In genomic region chr14:90354551-90355298, GRCh38 we compare ENCODE assay signal across 27 cellular contexts. TPM values are rescaled to one million over a fixed set of nuclear protein-coding genes. Genes with fewer than 3 reads are reported as not detected.
A peak's percentile ranks its signal among the peaks of the same experiment; 100 is the strongest.
DNase-seq lines count a peak whose midpoint lies in the region; ATAC-seq, FAIRE-seq and TF ChIP-seq lines count a peak whose summit lies in the region.
"Had no signal": no experiment of that assay in that cellular context is flagged by ENCODE, and none has a peak within 500 bp of the region (broad histone marks: within the 10 kb centered on the region; RNA-seq: fewer than 3 reads in every experiment).

No MANE protein-coding gene starts in this region.

- WGBS in right lobe of liver (ENCODE audit: insufficient coverage, low coverage, low lambda C conversion rate, missing lambda C conversion rate): 91% methylated on average over 6 of the region's 16 CpGs
- 83% methylated on average over 9 of the region's 16 CpGs for WGBS in HepG2 (ENCODE audit: low lambda C conversion rate)

- CTCF ChIA-PET in HepG2 (lab: Yijun Ruan, JAX; ENCODE audit: low intra/inter-chr PET ratio, low total read pairs): no interaction called here

- H3K9me3 Mint-ChIP-seq in neural progenitor cell: no peaks in the 10 kb centered on the region
- H3K9me3 Mint-ChIP-seq: activated CD4-positive, alpha-beta T cell treated with anti-CD3 and anti-CD28 coated beads, Interleukin-2, amount 10 ng/mL, durations not matched to agents 24 days and 14 days; activated naive CD8-positive, alpha-beta T cell treated with anti-CD3 and anti-CD28 coated beads for 36 hours; neural crest cell; T-helper 2 cell treated with Interferon-gamma antibody and Interleukin-4, amounts not matched to agents 5 μg/mL and 100 μg/mL, for 36 hours had no signal

- peaks cover 24% of the 10 kb centered on the region for H3F3A ChIP-seq in neural progenitor cell (ENCODE audit: low read depth)

- FAIRE-seq in HepG2 (lab: Jason Lieb, UNC): no peak
- FAIRE-seq: endometrium, kidney had no signal

- H3K27me3 ChIP-seq in right lobe of liver (no peaks in the 10 kb centered on the region), HepG2 (ENCODE audit: control insufficient read depth in 1 of 2, insufficient read depth in 2 of 2, low read length in 2 of 2) (no peaks in the 10 kb centered on the region), neural progenitor cell (no peaks in the 10 kb centered on the region), breast epithelium (no peaks in the 10 kb centered on the region)
- H3K27me3 ChIP-seq: ascending aorta had no signal

- TF ChIP-seq RAD21 in HepG2 (CRISPR knock-in tag; IDR thresholded peaks at IDR 0.05): no peak

- H3K27ac ChIP-seq in right lobe of liver: peak overlapping the region in 1 of 3 donors; percentile 55
- no peak overlapping the region for H3K27ac ChIP-seq in HepG2 (ENCODE audit: extremely low read length, insufficient read depth, low read length)
- peak overlapping the region; percentile 63 for H3K27ac ChIP-seq in neural progenitor cell
- no peak overlapping the region for H3K27ac ChIP-seq in breast epithelium
- H3K27ac ChIP-seq: ascending aorta, esophagus squamous epithelium, RWPE1, VCaP had no signal

- intact Hi-C loops in right lobe of liver (cut with DNase I): no loop called here
- intact Hi-C loops in HepG2 (cut with micrococcal nuclease; ENCODE audit: unreplicated experiment): no loop called here
- intact Hi-C loops in breast epithelium (cut with DNase I; ENCODE audit: low total_unique reads): loop anchor here (5.0 kb wide), 1 partner anchor 1023 kb away; no protein-coding TSS in a partner anchor

- H2AFZ ChIP-seq in HepG2 (ENCODE audit: low read length): no peak overlapping the region
- H2AFZ ChIP-seq in neural progenitor cell (replicated peaks): peak overlapping the region; percentile 72

- no peaks in the 10 kb centered on the region for H3K79me2 ChIP-seq in HepG2 (ENCODE audit: insufficient read depth, low read length)
- H3K79me2 ChIP-seq in neural progenitor cell (ENCODE audit: low read depth): no peaks in the 10 kb centered on the region

- TF ChIP-seq CTCF in right lobe of liver (IDR thresholded peaks at IDR 0.05) (no peak), HepG2 (CRISPR knock-in tag; IDR thresholded peaks at IDR 0.05) (no peak), fibroblast of mammary gland (conservative IDR thresholded peaks at IDR 0.05; ENCODE audit: control insufficient read depth, insufficient read depth, low read depth, low read length) (no peak), neural progenitor cell (IDR thresholded peaks at IDR 0.05) (no peak), breast epithelium (IDR thresholded peaks at IDR 0.05) (no peak)

- no peak for TF ChIP-seq EP300 in HepG2 (IDR thresholded peaks at IDR 0.05; ENCODE audit: low read depth in 2 of 2, low read length in 2 of 2)
- TF ChIP-seq EP300 in HepG2 (CRISPR knock-in tag; IDR thresholded peaks at IDR 0.05; ENCODE audit: borderline replicate concordance): no peak

- no peak overlapping the region for H3K27ac Mint-ChIP-seq in neural progenitor cell
- H3K27ac Mint-ChIP-seq: activated CD4-positive, alpha-beta T cell treated with anti-CD3 and anti-CD28 coated beads, Interleukin-2, amount 10 ng/mL, durations not matched to agents 24 days and 14 days; activated naive CD8-positive, alpha-beta T cell treated with anti-CD3 and anti-CD28 coated beads for 36 hours; T-helper 2 cell treated with Interferon-gamma antibody and Interleukin-4, amounts not matched to agents 5 μg/mL and 100 μg/mL, for 36 hours had no signal

- peaks cover 4% of the 10 kb centered on the region for H3K27me3 Mint-ChIP-seq in neural progenitor cell (ENCODE audit: insufficient read depth, low read depth)

- H3K4me2 ChIP-seq in HepG2 (ENCODE audit: low read depth, low read length) (no peak overlapping the region), neural progenitor cell (peak overlapping the region; percentile 56)

- H3K4me3 ChIP-seq in right lobe of liver (no peak overlapping the region), HepG2 (replicated peaks in 1 of 3; ENCODE audit: insufficient read depth in 1 of 3, low read depth in 2 of 3, low read length in 3 of 3) (no peak overlapping the region), fibroblast of mammary gland (ENCODE audit: control insufficient read depth, low read depth, low read length) (no peak overlapping the region), neural progenitor cell (no peak overlapping the region), breast epithelium (no peak overlapping the region)
- H3K4me3 ChIP-seq: ascending aorta, esophagus squamous epithelium had no signal

- in situ Hi-C loops in HepG2 (cut with HindIII; ENCODE audit: extremely low pct_ligation_motif_present, low pct_unique_long_range_greater_than_20kb): no loop called here

- H4K20me1 ChIP-seq in HepG2 (ENCODE audit: insufficient read depth, low read length) (no peaks in the 10 kb centered on the region), neural progenitor cell (ENCODE audit: low read depth) (no peaks in the 10 kb centered on the region)

- POLR2A ChIA-PET in HepG2 (lab: Yijun Ruan, JAX): no interaction called here

- H3K4me1 Mint-ChIP-seq in neural progenitor cell: peaks cover 13% of the 10 kb centered on the region
- H3K4me1 Mint-ChIP-seq: activated CD4-positive, alpha-beta T cell treated with anti-CD3 and anti-CD28 coated beads, Interleukin-2, amount 10 ng/mL, durations not matched to agents 24 days and 14 days; neural crest cell had no signal

- no peak overlapping the region for H3K4me3 Mint-ChIP-seq in neural progenitor cell
- H3K4me3 Mint-ChIP-seq: activated CD4-positive, alpha-beta T cell treated with anti-CD3 and anti-CD28 coated beads, Interleukin-2, amount 10 ng/mL, durations not matched to agents 24 days and 14 days; activated naive CD8-positive, alpha-beta T cell treated with anti-CD3 and anti-CD28 coated beads for 36 hours; neural crest cell; T-helper 2 cell treated with Interferon-gamma antibody and Interleukin-4, amounts not matched to agents 5 μg/mL and 100 μg/mL, for 36 hours had no signal

- BruUV-seq in HepG2 (replicated peaks; lab: Mats Ljungman, UMichigan): no TSS peak

- DNase-seq in right lobe of liver (no peak), HepG2 (ENCODE audit: low spot score) (no peak), fibroblast of mammary gland (ENCODE audit: low read depth) (peak; percentile 6), neural progenitor cell (ENCODE audit: low spot score) (no peak), breast epithelium (ENCODE audit: low spot score in 2 of 2) (no peak), SW 1271 (lab: John Stamatoyannopoulos, UW) (no peak), GM19240 (ENCODE audit: insufficient read length, low spot score) (no peak)
- no peak for DNase-seq in activated CD4-positive, alpha-beta T cell treated with anti-CD3 and anti-CD28 coated beads for 48 hours
- DNase-seq: activated CD4-positive, alpha-beta T cell treated with anti-CD3 and anti-CD28 coated beads, Interleukin-2, amount 10 ng/mL, durations not matched to agents 24 days and 14 days; activated effector memory CD4-positive, alpha-beta T cell treated with anti-CD3 and anti-CD28 coated beads, Interleukin-2, amount 50 U/mL, for 16 hours; activated naive CD8-positive, alpha-beta T cell treated with anti-CD3 and anti-CD28 coated beads for 36 hours; activated T-cell treated with anti-CD3 and anti-CD28 coated beads, Interleukin-2, amount 50 U/mL, for 1 hour; central memory CD4-positive, alpha-beta T cell; dermis blood vessel endothelial cell; esophagus squamous epithelium; GDM1; kidney; MV-4-11; NCI-H2107; posterior cingulate gyrus; stimulated activated naive CD8-positive, alpha-beta T cell treated with anti-CD3 and anti-CD28 coated beads, Interleukin-15, Interleukin-2, amounts not matched to agents 100 U/mL and 50 U/mL, for 24 hours had no signal

- no peaks in the 10 kb centered on the region for H3K36me3 Mint-ChIP-seq in neural progenitor cell
- H3K36me3 Mint-ChIP-seq: activated naive CD8-positive, alpha-beta T cell treated with anti-CD3 and anti-CD28 coated beads for 36 hours had no signal

- TF ChIP-seq POLR2A in right lobe of liver (IDR thresholded peaks at IDR 0.05) (no peak), HepG2 (IDR thresholded peaks at IDR 0.05; ENCODE audit: insufficient read depth in 1 of 2, low read depth in 2 of 2, low read length in 2 of 2) (no peak), breast epithelium (IDR thresholded peaks at IDR 0.05) (no peak)

- H3K9me3 ChIP-seq in right lobe of liver (no peaks in the 10 kb centered on the region), HepG2 (ENCODE audit: low read length) (no peaks in the 10 kb centered on the region), neural progenitor cell (ENCODE audit: low read depth) (no peaks in the 10 kb centered on the region), breast epithelium (no peaks in the 10 kb centered on the region)
- H3K9me3 ChIP-seq: ascending aorta, esophagus squamous epithelium had no signal

- no peak overlapping the region for H3K9ac ChIP-seq in HepG2 (ENCODE audit: insufficient read depth, low read depth, low read length)
- H3K9ac ChIP-seq in neural progenitor cell: no peak overlapping the region

- ATAC-seq in right lobe of liver: peak; percentile 18 to 45 (median 34)
- ATAC-seq in HepG2: no peak
- ATAC-seq: stimulated activated naive CD8-positive, alpha-beta T cell treated with anti-CD3 and anti-CD28 coated beads, Interleukin-15, Interleukin-2, amounts not matched to agents 100 U/mL and 50 U/mL, for 24 hours had no signal

- H3K36me3 ChIP-seq in right lobe of liver (no peaks in the 10 kb centered on the region), HepG2 (replicated peaks in 1 of 2; ENCODE audit: control insufficient read depth in 1 of 2, insufficient read depth in 2 of 2, low read length in 2 of 2) (no peaks in the 10 kb centered on the region), neural progenitor cell (no peaks in the 10 kb centered on the region), breast epithelium (no peaks in the 10 kb centered on the region)
- H3K36me3 ChIP-seq: ascending aorta, esophagus squamous epithelium had no signal

- H3K4me1 ChIP-seq in right lobe of liver: peaks cover 0 to 28% (median 13%) of the 10 kb centered on the region in 4 donors
- peaks cover 28% of the 10 kb centered on the region for H3K4me1 ChIP-seq in HepG2 (ENCODE audit: insufficient read depth, low read length)
- peaks cover 19% of the 10 kb centered on the region for H3K4me1 ChIP-seq in neural progenitor cell
- no peaks in the 10 kb centered on the region for H3K4me1 ChIP-seq in breast epithelium
- H3K4me1 ChIP-seq: ascending aorta, esophagus squamous epithelium had no signal

RNA-seq across cellular contexts. Expression of gene NRDE2, which starts 23.0 kb away (rescaled TPM):
- total RNA-seq in right lobe of liver (10 to 100 TPM in 5 of 6 experiments, 1 to 10 TPM in 1; 7.9 to 16.3 (median 13.8) TPM), HepG2 (2016; rRNA removed; fragmentation: Illumina TruSeq; extraction: Trizol) (12.5 and 16.9 TPM in 2 replicates), neural progenitor cell (ENCODE audit: low replicate concordance) (10.2 and 13.1 TPM in 2 replicates), breast epithelium (10 to 100 TPM in 2 of 3 donors, 1 to 10 TPM in 1; 9.3 to 19.8 (median 19.7) TPM)
- 2.5 and 3.0 TPM in 2 replicates for total RNA-seq in HepG2 (2016; cell fraction: cytosol; rRNA removed; fragmentation: Illumina TruSeq; extraction: Trizol; ENCODE audit: low read depth)
- 14.5 and 15.2 TPM in 2 replicates for total RNA-seq in HepG2 (2016; cell fraction: insoluble cytoplasmic fraction; rRNA removed; fragmentation: Illumina TruSeq; extraction: Trizol)
- total RNA-seq in HepG2 (2016; cell fraction: membrane; rRNA removed; fragmentation: Illumina TruSeq; extraction: Trizol): 3.4 and 3.9 TPM in 2 replicates
- total RNA-seq in HepG2 (2016; cell fraction: nucleus; rRNA removed; fragmentation: Illumina TruSeq; extraction: Trizol): 19.1 and 19.5 TPM in 2 replicates
- 5.6 TPM in 2 replicates for polyA plus RNA-seq in HepG2 (2011; rRNA removed)
- 4.7 and 5.4 TPM in 2 replicates for polyA plus RNA-seq in HepG2 (2011; cell fraction: cytosol; rRNA removed)
- polyA plus RNA-seq in HepG2 (2011; cell fraction: nucleus; rRNA removed): 12.3 and 13.4 TPM in 2 replicates
- polyA plus RNA-seq in HepG2 (2012): 5.2 and 6.2 TPM in 2 replicates
- polyA plus RNA-seq in HepG2 (2016; cell fraction: cytosol; fragmentation: Illumina TruSeq; extraction: Trizol; ENCODE audit: low read depth): 0.38 and 0.41 TPM in 2 replicates
- polyA plus RNA-seq in HepG2 (2016; cell fraction: insoluble cytoplasmic fraction; fragmentation: Illumina TruSeq; extraction: Trizol; ENCODE audit: low read depth): 9.6 and 10.3 TPM in 2 replicates
- polyA plus RNA-seq in HepG2 (2016; cell fraction: membrane; fragmentation: Illumina TruSeq; extraction: Trizol; ENCODE audit: low read depth): 0.86 and 0.92 TPM in 2 replicates
- polyA plus RNA-seq in HepG2 (2016; cell fraction: nucleus; fragmentation: Illumina TruSeq; extraction: Trizol; ENCODE audit: insufficient read depth, low read depth): 14.5 and 18.6 TPM in 2 replicates
- 9.4 and 26.4 TPM in 2 replicates for polyA minus RNA-seq in HepG2 (2011; rRNA and poly(A)+ RNA removed; ENCODE audit: low replicate concordance)
- polyA minus RNA-seq in HepG2 (2011; cell fraction: cytosol; rRNA and poly(A)+ RNA removed): 3.1 and 3.3 TPM in 2 replicates
- polyA minus RNA-seq in HepG2 (2011; cell fraction: nucleus; rRNA and poly(A)+ RNA removed): 24.8 and 25.6 TPM in 2 replicates

RNA-seq across cellular contexts. Expression of gene CALM1, which starts 42.1 kb away (rescaled TPM):
- total RNA-seq in right lobe of liver (100 to 1,000 TPM; 143 to 207 (median 161) TPM), HepG2 (2016; rRNA removed; fragmentation: Illumina TruSeq; extraction: Trizol) (238 and 346 TPM in 2 replicates), neural progenitor cell (ENCODE audit: low replicate concordance) (273 and 362 TPM in 2 replicates), breast epithelium (100 to 1,000 TPM; 186 to 332 (median 237) TPM)
- total RNA-seq in HepG2 (2016; cell fraction: cytosol; rRNA removed; fragmentation: Illumina TruSeq; extraction: Trizol; ENCODE audit: low read depth): 29.6 and 47.4 TPM in 2 replicates
- 242 and 366 TPM in 2 replicates for total RNA-seq in HepG2 (2016; cell fraction: insoluble cytoplasmic fraction; rRNA removed; fragmentation: Illumina TruSeq; extraction: Trizol)
- 98.2 and 111 TPM in 2 replicates for total RNA-seq in HepG2 (2016; cell fraction: membrane; rRNA removed; fragmentation: Illumina TruSeq; extraction: Trizol)
- 91.7 and 108 TPM in 2 replicates for total RNA-seq in HepG2 (2016; cell fraction: nucleus; rRNA removed; fragmentation: Illumina TruSeq; extraction: Trizol)
- 80.5 and 110 TPM in 2 replicates for polyA plus RNA-seq in HepG2 (2011; rRNA removed)
- polyA plus RNA-seq in HepG2 (2011; cell fraction: cytosol; rRNA removed): 96.0 and 112 TPM in 2 replicates
- 50.1 and 52.3 TPM in 2 replicates for polyA plus RNA-seq in HepG2 (2011; cell fraction: nucleus; rRNA removed)
- polyA plus RNA-seq in HepG2 (2012): 119 and 120 TPM in 2 replicates
- 40.5 and 51.9 TPM in 2 replicates for polyA plus RNA-seq in HepG2 (2016; cell fraction: cytosol; fragmentation: Illumina TruSeq; extraction: Trizol; ENCODE audit: low read depth)
- 366 and 395 TPM in 2 replicates for polyA plus RNA-seq in HepG2 (2016; cell fraction: insoluble cytoplasmic fraction; fragmentation: Illumina TruSeq; extraction: Trizol; ENCODE audit: low read depth)
- polyA plus RNA-seq in HepG2 (2016; cell fraction: membrane; fragmentation: Illumina TruSeq; extraction: Trizol; ENCODE audit: low read depth): 92.6 and 101 TPM in 2 replicates
- polyA plus RNA-seq in HepG2 (2016; cell fraction: nucleus; fragmentation: Illumina TruSeq; extraction: Trizol; ENCODE audit: insufficient read depth, low read depth): 160 and 164 TPM in 2 replicates
- 189 and 213 TPM in 2 replicates for polyA minus RNA-seq in HepG2 (2011; rRNA and poly(A)+ RNA removed; ENCODE audit: low replicate concordance)
- 93.2 and 109 TPM in 2 replicates for polyA minus RNA-seq in HepG2 (2011; cell fraction: cytosol; rRNA and poly(A)+ RNA removed)
- polyA minus RNA-seq in HepG2 (2011; cell fraction: nucleus; rRNA and poly(A)+ RNA removed): 128 and 155 TPM in 2 replicates
